8 cellular contexts compared by ENCODE assay signal in genomic region chr3:44439499-44440295, GRCh38. TPM values are rescaled to one million over a fixed set of nuclear protein-coding genes. Genes with fewer than 3 reads are reported as not detected.
DNase-seq lines count a peak whose midpoint lies in the region; ATAC-seq and TF ChIP-seq lines count a peak whose summit lies in the region.

No MANE protein-coding gene starts in this region.

- H2AFZ ChIP-seq in DND-41 (ENCODE audit: low read depth, low read length): no peak overlapping the region

- H3K27me3 ChIP-seq in DND-41 (ENCODE audit: insufficient read depth, low read length, poor library complexity) (no peaks in the 10 kb centered on the region), spleen (replicated peaks in 1 of 7) (no peaks in the 10 kb centered on the region)

- TF ChIP-seq POLR2A in spleen (IDR thresholded peaks at IDR 0.05): peak in 2 of 3 donors; percentile 59 to 79

- H3K4me3 ChIP-seq in DND-41 (ENCODE audit: low read depth in 1 of 2, low read length in 2 of 2): peak overlapping the region in 1 of 2 experiments; percentile 8; a peak in 1 of 4 replicates
- peak overlapping the region in 4 of 8 donors; percentile 22 to 59 (median 30) for H3K4me3 ChIP-seq in spleen

- no peaks in the 10 kb centered on the region for H4K20me1 ChIP-seq in DND-41 (ENCODE audit: insufficient read depth, low read length)

- intact Hi-C loops in left cardiac atrium (cut with DNase I): no loop called here
- intact Hi-C loops in spleen (cut with DNase I; ENCODE audit: low total_unique reads): no loop called here

- H3K4me1 ChIP-seq in DND-41 (ENCODE audit: insufficient read depth, low read length) (peaks cover 40% of the 10 kb centered on the region), spleen (peaks cover 6 to 47% (median 23%) of the 10 kb centered on the region in 6 donors)

- peak overlapping the region; percentile 30 for H3K9ac ChIP-seq in DND-41 (ENCODE audit: low read depth, low read length)

- H3K79me2 ChIP-seq in DND-41 (ENCODE audit: insufficient read depth, low read length): no peaks in the 10 kb centered on the region

- DNase-seq in DND-41 (peak; percentile 81), NOMO-1 treated with DMSO at 0.1 percent for 48 hours (lab: John Stamatoyannopoulos, UW; ENCODE audit: unreplicated experiment) (peak; percentile 99), left cardiac atrium (peak; percentile 81), spleen (peak; percentile 89), NCI-H510A treated with DMSO at 0.1 percent for 48 hours (lab: John Stamatoyannopoulos, UW) (no peak), iPS-NIHi7 (ENCODE audit: extremely low spot score) (no peak)
- DNase-seq in activated T-helper 1 cell treated with anti-CD3 and anti-CD28 coated beads, Interleukin-2, amount 50 U/mL, for 16 hours (ENCODE audit: low read depth in 1 of 2, low spot score in 1 of 2): peak; percentile 8 to 16

- TF ChIP-seq CTCF in DND-41 (IDR thresholded peaks at IDR 0.05; ENCODE audit: borderline replicate concordance, extremely low read depth, low read length, poor library complexity, severe bottlenecking): no peak
- peak in 2 of 11 experiments; percentile 7 to 16 for TF ChIP-seq CTCF in spleen (IDR thresholded peaks at IDR 0.05 in 8 of 11, conservative IDR thresholded peaks at IDR 0.05 in 3 of 11)

- WGBS in spleen, 5 donors: 1 to 5% (median 2%) methylated on average over 7 of the region's 7 CpGs

- H3K27ac ChIP-seq in DND-41 (ENCODE audit: low read length) (peak overlapping the region; percentile 75), spleen (peak overlapping the region; percentile 79 to 97 (median 96))

- H3K4me2 ChIP-seq in DND-41 (ENCODE audit: insufficient read depth, low read length): peak overlapping the region; percentile 51

- ATAC-seq in DND-41 (ENCODE audit: insufficient read depth, low read depth) (peak; percentile 96), GM21786 (IDR thresholded peaks at IDR 0.05; ENCODE audit: unreplicated experiment) (peak; percentile 98), left cardiac atrium (peak; percentile 94)

- H3K36me3 ChIP-seq in DND-41 (ENCODE audit: insufficient read depth, low read length): peaks cover 18% of the 10 kb centered on the region
- peaks cover 0 to 34% (median 6%) of the 10 kb centered on the region in 6 donors for H3K36me3 ChIP-seq in spleen

- no peaks in the 10 kb centered on the region for H3K9me3 ChIP-seq in DND-41 (ENCODE audit: insufficient read depth, low read length, severe bottlenecking)
- no peaks in the 10 kb centered on the region for H3K9me3 ChIP-seq in spleen

RNA-seq across cellular contexts. Expression of gene ZNF445, which starts 37.8 kb away (rescaled TPM):
- 10 to 100 TPM; 11.1 to 13.5 TPM for total RNA-seq in left cardiac atrium
- 10 to 100 TPM; 14.5 to 29.0 (median 21.4) TPM for total RNA-seq in spleen
- polyA plus RNA-seq in spleen: 1 to 10 TPM; 1.2 to 3.4 (median 1.2) TPM

Comparison
In these comparisons a context has a peak if more than half of its experiments do, and no peak if none do; other contexts are left out.
1. DNase-seq: peak in DND-41 (single experiment), NOMO-1 treated with DMSO at 0.1 percent for 48 hours (single experiment), activated T-helper 1 cell treated with anti-CD3 and anti-CD28 coated beads, Interleukin-2, amount 50 U/mL, for 16 hours (2 of 2), left cardiac atrium (single experiment) and spleen (single experiment); none in NCI-H510A treated with DMSO at 0.1 percent for 48 hours (single experiment) and iPS-NIHi7 (single experiment).
2. Peak in every context shown above with its lines, with median percentiles within 50 percentile points of each other: ATAC-seq.